In genomic region chr9:132976571-132976970, GRCh38 we compare ENCODE assay signal across 9 cellular contexts. TPM values are rescaled to one million over a fixed set of nuclear protein-coding genes. Genes with fewer than 3 reads are reported as not detected.
"Had no signal": no experiment of that assay in that cellular context is flagged by ENCODE, and none has a peak within 500 bp of the region (broad histone marks: within the 10 kb centered on the region; RNA-seq: fewer than 3 reads in every experiment).

No MANE protein-coding gene starts in this region.

- H3K27ac ChIP-seq: HL-60, KMS-11 had no signal

- H3K9ac ChIP-seq: KMS-11 had no signal

- FAIRE-seq: HepG2, HTR-8/SVneo had no signal

- H3K4me2 ChIP-seq: KMS-11 had no signal

- DNase-seq: IMR-90, KBM-7, KG1 had no signal

RNA-seq across cellular contexts. Expression of gene GFI1B, which starts 1.9 kb away (rescaled TPM):
- total RNA-seq: HT-29, HT1080, IMR-90 had no signal
